ENCODE assay signal across 8 cellular contexts in genomic region chr7:148772297-148773089, GRCh38.
DNase-seq lines count a peak whose midpoint lies in the region; ATAC-seq and TF ChIP-seq lines count a peak whose summit lies in the region.

No MANE protein-coding gene starts in this region.

- no peak overlapping the region for H2BK12ac ChIP-seq in neuronal stem cell (ENCODE audit: low read length)

- no peak for DNase-seq in activated CD4-positive, CD25-positive, alpha-beta regulatory T cell treated with anti-CD3 and anti-CD28 coated beads, Interleukin-2, amount 50 U/mL, for 72 hours
- DNase-seq in WERI-Rb-1, result peak; percentile 43
- peak; percentile 34 for DNase-seq in glomerular endothelial cell (ENCODE audit: extremely low read depth, low read depth, low spot score)
- DNase-seq in stimulated activated CD8-positive, alpha-beta memory T cell treated with anti-CD3 and anti-CD28 coated beads, Interleukin-4, amount 100 ng/mL, for 24 hours (ENCODE audit: low read depth), result peak; percentile 11
- DNase-seq in neuronal stem cell (ENCODE audit: low spot score), result no peak
- no peak for DNase-seq in dorsolateral prefrontal cortex

- H3K14ac ChIP-seq in neuronal stem cell (ENCODE audit: low read length), result no peak overlapping the region

- H4K91ac ChIP-seq in neuronal stem cell (ENCODE audit: low read depth, low read length, poor library complexity), result no peak overlapping the region

- no peak overlapping the region for H3K23ac ChIP-seq in neuronal stem cell (ENCODE audit: low read depth, low read length, poor library complexity)

- H2AK5ac ChIP-seq in neuronal stem cell (ENCODE audit: low read depth, low read length), result no peak overlapping the region

- H3K36me3 ChIP-seq in WERI-Rb-1 (peaks cover 70% of the 10 kb centered on the region), neuronal stem cell (replicated peaks in 1 of 2; ENCODE audit: control insufficient read depth in 2 of 2, insufficient read depth in 2 of 2, low read length in 2 of 2) (peaks cover 23 to 80% of the 10 kb centered on the region in 2 donors)

- H3K9ac ChIP-seq in neuronal stem cell (ENCODE audit: low read depth, low read length, poor library complexity), result no peak overlapping the region

- H3K4me2 ChIP-seq in neuronal stem cell (ENCODE audit: insufficient read depth, low read length, poor library complexity, severe bottlenecking), result no peak overlapping the region

- intact Hi-C loops in dorsolateral prefrontal cortex (cut with DNase I), result no loop called here

- peaks cover 0 to 14% of the 10 kb centered on the region in 2 donors for H3K4me1 ChIP-seq in neuronal stem cell (ENCODE audit: control insufficient read depth in 2 of 2, insufficient read depth in 1 of 2, low read depth in 1 of 2, low read length in 2 of 2)

- H3K27me3 ChIP-seq in WERI-Rb-1 (ENCODE audit: insufficient read depth, low read depth, severe bottlenecking) (no peaks in the 10 kb centered on the region), neuronal stem cell (ENCODE audit: control insufficient read depth in 3 of 3, insufficient read depth in 3 of 3, low read depth in 1 of 3, low read length in 3 of 3) (no peaks in the 10 kb centered on the region), dorsolateral prefrontal cortex (no peaks in the 10 kb centered on the region)

- H2AFZ ChIP-seq in neuronal stem cell (ENCODE audit: low read length), result no peak overlapping the region

- peak; percentile 98 for ATAC-seq in activated CD4-positive, CD25-positive, alpha-beta regulatory T cell treated with anti-CD3 and anti-CD28 coated beads, Interleukin-2, amount 50 U/mL, for 24 hours
- ATAC-seq in GM21381 (IDR thresholded peaks at IDR 0.05; ENCODE audit: unreplicated experiment), result no peak

- H3K27ac ChIP-seq in WERI-Rb-1 (no peak overlapping the region; the same call in 1 of the 2 replicates), neuronal stem cell (replicated peaks; ENCODE audit: low read length) (no peak overlapping the region), dorsolateral prefrontal cortex (no peak overlapping the region)

- TF ChIP-seq CTCF in WERI-Rb-1 (IDR thresholded peaks at IDR 0.05; ENCODE audit: low read depth, low read length), result no peak
- no peak for TF ChIP-seq CTCF in dorsolateral prefrontal cortex (IDR thresholded peaks at IDR 0.05 in 54 of 56, conservative IDR thresholded peaks at IDR 0.05 in 2 of 56; ENCODE audit: low read depth in 1 of 56, partially characterized antibody in 56 of 56)

- H2BK15ac ChIP-seq in neuronal stem cell (ENCODE audit: low read length), result no peak overlapping the region

- H3K79me1 ChIP-seq in neuronal stem cell (ENCODE audit: low read depth, low read length), result no peaks in the 10 kb centered on the region

- H3K4me3 ChIP-seq in WERI-Rb-1 (ENCODE audit: low read depth, low read length) (no peak overlapping the region), neuronal stem cell (ENCODE audit: low read length in 2 of 2) (no peak overlapping the region), dorsolateral prefrontal cortex (no peak overlapping the region)

- no peak overlapping the region for H3K4ac ChIP-seq in neuronal stem cell (ENCODE audit: low read length)

- no CpG with 5 or more reads among the region's 8 CpGs for WGBS in neuronal stem cell (ENCODE audit: extremely low coverage in 2 of 2, insufficient read length in 2 of 2, insufficient replicate concordance in 1 of 2), 2 donors

- H2BK5ac ChIP-seq in neuronal stem cell (ENCODE audit: low read length), result no peak overlapping the region

- no peaks in the 10 kb centered on the region for H3K9me3 ChIP-seq in WERI-Rb-1 (ENCODE audit: severe bottlenecking)
- H3K9me3 ChIP-seq in neuronal stem cell (replicated peaks in 1 of 2; ENCODE audit: control insufficient read depth in 2 of 2, insufficient read depth in 1 of 2, low read depth in 1 of 2, low read length in 2 of 2), result no peaks in the 10 kb centered on the region

- H4K8ac ChIP-seq in neuronal stem cell (ENCODE audit: low read depth, low read length), result no peak overlapping the region

- no peak overlapping the region for H2BK120ac ChIP-seq in neuronal stem cell (ENCODE audit: low read depth, low read length)

- no peak overlapping the region for H3K18ac ChIP-seq in neuronal stem cell (ENCODE audit: low read length)

Comparison
In these comparisons a context has a peak if more than half of its experiments do, and no peak if none do; other contexts are left out.
1. DNase-seq: peak in WERI-Rb-1 (single experiment), glomerular endothelial cell (single experiment) and stimulated activated CD8-positive, alpha-beta memory T cell treated with anti-CD3 and anti-CD28 coated beads, Interleukin-4, amount 100 ng/mL, for 24 hours (single experiment); none in activated CD4-positive, CD25-positive, alpha-beta regulatory T cell treated with anti-CD3 and anti-CD28 coated beads, Interleukin-2, amount 50 U/mL, for 72 hours (single experiment), neuronal stem cell (single experiment) and dorsolateral prefrontal cortex (0 of 10).